In genomic region chr4:30473225-30473624, GRCh38 we compare ENCODE assay signal across 24 cellular contexts.
DNase-seq lines count a peak whose midpoint lies in the region; ATAC-seq, FAIRE-seq and TF ChIP-seq lines count a peak whose summit lies in the region.
"Had no signal": no experiment of that assay in that cellular context is flagged by ENCODE, and none has a peak within 500 bp of the region (broad histone marks: within the 10 kb centered on the region; RNA-seq: fewer than 3 reads in every experiment).

No MANE protein-coding gene starts in this region.

- no peak for TF ChIP-seq EP300 in GM12878 (IDR thresholded peaks at IDR 0.05; ENCODE audit: borderline replicate concordance in 1 of 2, control insufficient read depth in 1 of 2, low read depth in 2 of 2, low read length in 2 of 2)

- TF ChIP-seq POLR2A in GM12878 (IDR thresholded peaks at IDR 0.05; ENCODE audit: low read depth, low read length): no peak

- no peaks in the 10 kb centered on the region for H3K9me3 ChIP-seq in MM.1S (replicated peaks; ENCODE audit: insufficient read depth, low read length)
- no peaks in the 10 kb centered on the region; the same call in 2 of the 3 replicates for H3K9me3 ChIP-seq in GM12878 (replicated peaks; ENCODE audit: control insufficient read depth, insufficient read depth, low read length)
- H3K9me3 ChIP-seq: BE2C, BLaER1 had no signal

- no peaks in the 10 kb centered on the region for H3K9me2 ChIP-seq in MM.1S (replicated peaks; ENCODE audit: insufficient read depth, low read length)

- TF ChIP-seq CTCF in MM.1S (IDR thresholded peaks at IDR 0.05; ENCODE audit: low read length) (no peak), GM12878 (IDR thresholded peaks at IDR 0.05 in 2 of 3, conservative IDR thresholded peaks at IDR 0.05 in 1 of 3; ENCODE audit: control insufficient read depth in 2 of 3, extremely low read depth in 1 of 3, insufficient read depth in 1 of 3, low read depth in 3 of 3, low read length in 3 of 3) (no peak)

- SMC1A ChIA-PET in GM12878 (lab: Charles Lee; ENCODE audit: uncharacterized antibody, unreplicated experiment): interaction anchor here (1.0 to 1.3 kb wide), 3 partner anchors 11 to 242 kb away, joined by 3 to 6 read pairs (median 4); no protein-coding TSS in a partner anchor

- H3K9ac ChIP-seq in MM.1S (ENCODE audit: low read length): no peak overlapping the region
- no peak overlapping the region for H3K9ac ChIP-seq in GM12878 (ENCODE audit: control insufficient read depth, insufficient read depth, low read length)
- H3K9ac ChIP-seq: BLaER1 had no signal

- peak overlapping the region; percentile 16; the same call in 1 of the 2 replicates for H3K4me2 ChIP-seq in MM.1S (ENCODE audit: low read depth, low read length)
- no peak overlapping the region for H3K4me2 ChIP-seq in GM12878 (ENCODE audit: control insufficient read depth, insufficient read depth)
- H3K4me2 ChIP-seq: BLaER1 had no signal

- H3K36me3 ChIP-seq in MM.1S (replicated peaks; ENCODE audit: insufficient read depth, low read length) (no peaks in the 10 kb centered on the region), GM12878 (ENCODE audit: control insufficient read depth in 2 of 2, insufficient read depth in 2 of 2, low read length in 1 of 2) (no peaks in the 10 kb centered on the region)
- H3K36me3 ChIP-seq: BE2C, BLaER1 had no signal

- H3K27me3 ChIP-seq in MM.1S (replicated peaks; ENCODE audit: insufficient read depth, low read length) (no peaks in the 10 kb centered on the region), GM12878 (replicated peaks in 1 of 2; ENCODE audit: control insufficient read depth in 2 of 2, insufficient read depth in 2 of 2, low read length in 1 of 2) (no peaks in the 10 kb centered on the region)
- H3K27me3 ChIP-seq: BE2C, BLaER1 had no signal

- no peak overlapping the region for H3K4me3 ChIP-seq in MM.1S (ENCODE audit: low read length)
- no peak overlapping the region for H3K4me3 ChIP-seq in GM12878
- H3K4me3 ChIP-seq: BLaER1 had no signal

- H3K79me2 ChIP-seq in MM.1S (ENCODE audit: low read length) (no peaks in the 10 kb centered on the region), GM12878 (ENCODE audit: control insufficient read depth, insufficient read depth, low read length) (no peaks in the 10 kb centered on the region)

- 47% methylated on average over 2 of the region's 2 CpGs for WGBS in GM12878 (ENCODE audit: insufficient coverage, insufficient replicate concordance, low lambda C conversion rate, missing lambda C conversion rate)

- H3F3A ChIP-seq in MM.1S (ENCODE audit: insufficient read depth, low read length): peaks cover 4% of the 10 kb centered on the region; the same call in 1 of the 2 replicates

- CTCF ChIA-PET in GM12878 (lab: Yijun Ruan, JAX): interaction anchor here (0.9 kb wide), 1 partner anchor 93 kb away, joined by 3 read pairs; no protein-coding TSS in a partner anchor

- H4K20me1 ChIP-seq in MM.1S (ENCODE audit: insufficient read depth, low read length) (no peaks in the 10 kb centered on the region), GM12878 (ENCODE audit: control insufficient read depth, insufficient read depth) (no peaks in the 10 kb centered on the region)
- H4K20me1 ChIP-seq: BLaER1 had no signal

- no peak for TF ChIP-seq RAD21 in GM12878 (IDR thresholded peaks at IDR 0.05; ENCODE audit: insufficient read depth, low read depth, low read length)

- H2AFZ ChIP-seq in MM.1S (ENCODE audit: low read length) (no peak overlapping the region), GM12878 (ENCODE audit: control insufficient read depth, low read depth, low read length) (no peak overlapping the region)

- no peak for FAIRE-seq in GM12878 (lab: Jason Lieb, UNC)
- FAIRE-seq: GM12892, GM18507, GM19239 had no signal

- DNase-seq in MM.1S: peak; percentile 50
- DNase-seq in GM12878 (ENCODE audit: low read depth, low spot score): no peak
- no peak for DNase-seq in iPS-NIHi11 (ENCODE audit: low spot score)
- DNase-seq: 8988T; ACHN; BE2C; C1 segment of cervical spinal cord; CD4-positive, alpha-beta memory T cell; CD4-positive, CD25-positive, alpha-beta regulatory T cell; CD8-positive, alpha-beta memory T cell; COR-L47; DMS 273 treated with DMSO at 0.1 percent for 48 hours; DMS153; DMS53; DMS79; DND-41; GDM1 had no signal

- POLR2A ChIA-PET in GM12878 (lab: Charles Lee): no interaction called here

- peak overlapping the region; percentile 24; the same call in 1 of the 2 replicates for H3K27ac ChIP-seq in MM.1S (ENCODE audit: low read length)
- no peak overlapping the region for H3K27ac ChIP-seq in GM12878 (ENCODE audit: control insufficient read depth, insufficient read depth)
- H3K27ac ChIP-seq: BLaER1 had no signal

- intact Hi-C loops in GM12878 (cut with micrococcal nuclease; ENCODE audit: unreplicated experiment): no loop called here

- H3K4me1 ChIP-seq in MM.1S (ENCODE audit: low read length) (peaks cover 4% of the 10 kb centered on the region), GM12878 (ENCODE audit: control insufficient read depth, insufficient read depth, low read length) (0 out of 2 replicates have a peak, but pooled peaks cover 3% of the 10 kb centered on the region)
- H3K4me1 ChIP-seq: BE2C, BLaER1 had no signal

- no TSS peak for BruUV-seq in GM12878 (replicated peaks; lab: Mats Ljungman, UMichigan)

- ATAC-seq in GM18868 (IDR thresholded peaks at IDR 0.05; ENCODE audit: unreplicated experiment) (peak; percentile 36), GM12878 (peak; percentile 51), GM19324 (IDR thresholded peaks at IDR 0.05; ENCODE audit: low FRiP score, unreplicated experiment) (no peak), GM21825 (IDR thresholded peaks at IDR 0.05; ENCODE audit: unreplicated experiment) (no peak)

- RAD21 ChIA-PET in GM12878 (lab: Charles Lee; ENCODE audit: unreplicated experiment): interaction anchor here (1.1 kb wide), 1 partner anchor 163 kb away, joined by 3 read pairs; no protein-coding TSS in a partner anchor

- in situ Hi-C loops in GM12878 (cut with MboI): no loop called here

TF ChIP-seq in GM12878, 131 proteins besides CTCF, POLR2A, EP300 and RAD21:
- TF ChIP-seq CHD2 (IDR thresholded peaks at IDR 0.05; ENCODE audit: borderline replicate concordance, low read depth, low read length): no peak
- TF ChIP-seq RAD51 (IDR thresholded peaks at IDR 0.05): no peak
- TF ChIP-seq SREBF2 (IDR thresholded peaks at IDR 0.05; ENCODE audit: low read length): no peak
- TF ChIP-seq BCL11A (IDR thresholded peaks at IDR 0.05; ENCODE audit: low read depth, low read length): no peak
- TF ChIP-seq CHD4 (IDR thresholded peaks at IDR 0.05): no peak
- TF ChIP-seq MYC (IDR thresholded peaks at IDR 0.05; ENCODE audit: insufficient read depth, insufficient read length, insufficient replicate concordance, low read length, severe bottlenecking): no peak
- TF ChIP-seq RFX5 (IDR thresholded peaks at IDR 0.05; ENCODE audit: low read depth, low read length): no peak
- no peak for TF ChIP-seq ZNF274 (IDR thresholded peaks at IDR 0.05; ENCODE audit: insufficient read depth, insufficient read length)
- TF ChIP-seq HCFC1 (IDR thresholded peaks at IDR 0.05; ENCODE audit: low read length): no peak
- TF ChIP-seq BACH1 (IDR thresholded peaks at IDR 0.05; ENCODE audit: borderline replicate concordance): no peak

Comparison
In these comparisons a context has a peak if more than half of its experiments do, and no peak if none do; other contexts are left out.
1. ATAC-seq: peak in GM18868 (single experiment) and GM12878 (single experiment); none in GM19324 (single experiment) and GM21825 (single experiment).